ENCODE assay signal across 8 cellular contexts in the genomic region with DNA sequence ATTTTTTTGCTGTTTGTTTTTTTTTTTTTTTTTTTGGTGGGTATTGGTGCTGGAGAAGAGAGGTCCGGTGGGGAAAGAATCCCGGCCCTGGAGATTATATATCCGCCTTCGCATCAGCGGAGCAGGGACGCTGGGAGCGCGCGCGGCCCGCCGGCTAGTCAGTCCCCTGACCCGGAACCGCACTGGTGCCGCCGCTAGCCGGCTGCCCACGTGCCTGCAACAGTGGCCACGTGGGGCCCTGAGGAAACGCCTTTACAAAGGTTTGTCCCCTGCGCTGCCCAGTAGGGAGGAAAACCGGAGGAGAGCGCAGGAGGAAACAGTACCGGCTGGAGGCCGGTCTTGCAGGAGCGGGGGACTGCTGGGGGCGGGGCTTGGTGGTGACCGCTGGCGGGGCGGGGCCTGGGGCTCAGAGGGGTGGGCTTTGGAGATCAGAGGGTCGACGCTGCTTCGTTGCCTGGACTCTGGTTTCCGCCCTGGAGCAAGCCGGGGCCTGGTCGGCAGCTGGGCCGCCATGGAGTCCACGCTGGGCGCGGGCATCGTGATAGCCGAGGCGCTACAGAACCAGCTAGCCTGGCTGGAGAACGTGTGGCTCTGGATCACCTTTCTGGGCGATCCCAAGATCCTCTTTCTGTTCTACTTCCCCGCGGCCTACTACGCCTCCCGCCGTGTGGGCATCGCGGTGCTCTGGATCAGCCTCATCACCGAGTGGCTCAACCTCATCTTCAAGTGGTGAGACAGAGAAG. TPM values are rescaled to one million over a fixed set of nuclear protein-coding genes. Genes with fewer than 3 reads are reported as not detected.
DNase-seq lines count a peak whose midpoint lies in the region; ATAC-seq and TF ChIP-seq lines count a peak whose summit lies in the region.

A gene with protein sequence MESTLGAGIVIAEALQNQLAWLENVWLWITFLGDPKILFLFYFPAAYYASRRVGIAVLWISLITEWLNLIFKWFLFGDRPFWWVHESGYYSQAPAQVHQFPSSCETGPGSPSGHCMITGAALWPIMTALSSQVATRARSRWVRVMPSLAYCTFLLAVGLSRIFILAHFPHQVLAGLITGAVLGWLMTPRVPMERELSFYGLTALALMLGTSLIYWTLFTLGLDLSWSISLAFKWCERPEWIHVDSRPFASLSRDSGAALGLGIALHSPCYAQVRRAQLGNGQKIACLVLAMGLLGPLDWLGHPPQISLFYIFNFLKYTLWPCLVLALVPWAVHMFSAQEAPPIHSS (plus strand): TSS at position 281 of the 743 bp plus-strand sequence. CDS start 231 bp downstream, at position 512.

- no peaks in the 10 kb centered on the region for H3K36me3 ChIP-seq in KOPT-K1 (ENCODE audit: insufficient read depth, low read length)
- peaks cover 8% of the 10 kb centered on the region for H3K36me3 ChIP-seq in fibroblast of lung (ENCODE audit: control insufficient read depth, insufficient read depth, low read length)

- no peaks in the 10 kb centered on the region for H3K27me3 Mint-ChIP-seq in activated T-helper 17 cell treated with anti-CD3 and anti-CD28 coated beads, Interleukin-2, amount 50 U/mL, for 72 hours
- H3K27me3 Mint-ChIP-seq in naive thymus-derived CD8-positive, alpha-beta T cell, result no peaks in the 10 kb centered on the region

- no peaks in the 10 kb centered on the region for H4K20me1 ChIP-seq in fibroblast of lung (ENCODE audit: control insufficient read depth, extremely low read depth, insufficient read depth, low read length)

- H3K27ac ChIP-seq in KOPT-K1 (ENCODE audit: low read depth, low read length, poor library complexity, severe bottlenecking) (peak within 1 kb of the TSS; percentile 55), fibroblast of lung (ENCODE audit: insufficient read depth, low read length) (peak within 1 kb of the TSS; percentile 94)

- peaks cover 22% of the 10 kb centered on the region for H3K79me2 ChIP-seq in fibroblast of lung (ENCODE audit: control insufficient read depth, insufficient read depth, low read length)

- peak within 1 kb of the TSS; percentile 97 for H3K27ac Mint-ChIP-seq in activated T-helper 17 cell treated with anti-CD3 and anti-CD28 coated beads, Interleukin-2, amount 50 U/mL, for 72 hours
- H3K27ac Mint-ChIP-seq in naive thymus-derived CD8-positive, alpha-beta T cell, result peak within 1 kb of the TSS; percentile 90 to 97 (median 95)

- H3K9me3 Mint-ChIP-seq in activated T-helper 17 cell treated with anti-CD3 and anti-CD28 coated beads, Interleukin-2, amount 50 U/mL, for 72 hours, result no peaks in the 10 kb centered on the region
- H3K9me3 Mint-ChIP-seq in naive thymus-derived CD8-positive, alpha-beta T cell, result no peaks in the 10 kb centered on the region

- peak within 1 kb of the TSS; percentile 44 to 88 (median 60) for H3K4me3 ChIP-seq in fibroblast of lung (replicated peaks in 1 of 4; ENCODE audit: control extremely low read depth in 1 of 4, insufficient read depth in 1 of 4, low read depth in 3 of 4, low read length in 4 of 4)

- ATAC-seq in GM21723 (IDR thresholded peaks at IDR 0.05; ENCODE audit: unreplicated experiment), result peak; percentile 70
- ATAC-seq in activated T-helper 17 cell treated with anti-CD3 and anti-CD28 coated beads, Interleukin-2, amount 50 U/mL, for 72 hours (replicated peaks), result peak; percentile 75
- peak; percentile 51 to 61 for ATAC-seq in naive thymus-derived CD8-positive, alpha-beta T cell

- H3K4me1 Mint-ChIP-seq in activated T-helper 17 cell treated with anti-CD3 and anti-CD28 coated beads, Interleukin-2, amount 50 U/mL, for 72 hours, result peaks cover 20% of the 10 kb centered on the region
- H3K4me1 Mint-ChIP-seq in naive thymus-derived CD8-positive, alpha-beta T cell, result peaks cover 23 to 52% (median 49%) of the 10 kb centered on the region in 4 donors

- H3K4me1 ChIP-seq in fibroblast of lung (ENCODE audit: control insufficient read depth, extremely low read depth, insufficient read depth, low read length), result peaks cover 4% of the 10 kb centered on the region

- POLR2A ChIA-PET in naive thymus-derived CD8-positive, alpha-beta T cell (lab: Charles Lee), result interaction anchor here (0.6 to 1.7 kb wide), 5 partner anchors 53 to 990 kb away, joined by 3 to 16 read pairs (median 3); a partner anchor contains a TSS

- peak within 1 kb of the TSS; percentile 79 for H3K4me2 ChIP-seq in fibroblast of lung (ENCODE audit: extremely low read depth, insufficient read depth, low read length)

- H3K9ac ChIP-seq in fibroblast of lung (ENCODE audit: insufficient read depth, low read length), result peak within 1 kb of the TSS; percentile 87

- H3K27me3 ChIP-seq in fibroblast of lung (ENCODE audit: control insufficient read depth, insufficient read depth, low read length), result no peaks in the 10 kb centered on the region

- TF ChIP-seq CTCF in fibroblast of lung (conservative IDR thresholded peaks at IDR 0.05 in 1 of 2, IDR thresholded peaks at IDR 0.05 in 1 of 2; ENCODE audit: low read depth in 1 of 2, low read length in 2 of 2), result no peak

- H3K9me3 ChIP-seq in KOPT-K1 (ENCODE audit: insufficient read depth, low read length, poor library complexity, severe bottlenecking) (no peaks in the 10 kb centered on the region), fibroblast of lung (ENCODE audit: control insufficient read depth, insufficient read depth, low read depth, low read length) (no peaks in the 10 kb centered on the region)

- DNase-seq in DMS79 (lab: John Stamatoyannopoulos, UW) (peak; percentile 97), RPMI7951 (ENCODE audit: low read depth) (peak; percentile 92), fibroblast of lung (ENCODE audit: low read depth in 2 of 2) (peak; percentile 98 to 99)
- peak; percentile 43 to 86 (median 68) for DNase-seq in naive thymus-derived CD8-positive, alpha-beta T cell
- DNase-seq in stimulated activated naive CD4-positive, alpha-beta T cell (lab: John Stamatoyannopoulos, UW), result peak; percentile 19 to 77 (median 56)

- peak within 1 kb of the TSS; percentile 15 for H2AFZ ChIP-seq in fibroblast of lung (ENCODE audit: low read length)

- H3K36me3 Mint-ChIP-seq in activated T-helper 17 cell treated with anti-CD3 and anti-CD28 coated beads, Interleukin-2, amount 50 U/mL, for 72 hours (ENCODE audit: low read depth), result peaks cover 5% of the 10 kb centered on the region
- H3K36me3 Mint-ChIP-seq in naive thymus-derived CD8-positive, alpha-beta T cell, result peaks cover 0 to 2% (median 0%) of the 10 kb centered on the region in 3 donors

- H3K4me3 Mint-ChIP-seq in activated T-helper 17 cell treated with anti-CD3 and anti-CD28 coated beads, Interleukin-2, amount 50 U/mL, for 72 hours, result peak within 1 kb of the TSS; percentile 89
- peak within 1 kb of the TSS; percentile 87 to 98 (median 96) for H3K4me3 Mint-ChIP-seq in naive thymus-derived CD8-positive, alpha-beta T cell

RNA-seq across cellular contexts. Expression of the gene that starts here (rescaled TPM):
- total RNA-seq in RPMI7951 (2014; rRNA removed; shearing (Covaris generic)), result 18.2 and 22.9 TPM in 2 replicates
- 10 to 100 TPM; 14.9 to 22.8 TPM for total RNA-seq in activated T-helper 17 cell treated with anti-CD3 and anti-CD28 coated beads, Interleukin-2, amount 50 U/mL, for 72 hours
- 12.3 and 40.0 TPM in 2 replicates for total RNA-seq in fibroblast of lung
- 76.1 and 113 TPM in 2 replicates for polyA plus RNA-seq in fibroblast of lung
- 99.8 and 147 TPM in 2 replicates for polyA plus RNA-seq in fibroblast of lung (2012)
- 190 and 204 TPM in 2 replicates for polyA minus RNA-seq in fibroblast of lung (ENCODE audit: low replicate concordance)
- total RNA-seq in naive thymus-derived CD8-positive, alpha-beta T cell, result 10 to 100 TPM; 15.0 to 19.1 TPM
- 10 to 100 TPM; 25.5 to 31.3 (median 26.6) TPM for polyA plus RNA-seq in naive thymus-derived CD8-positive, alpha-beta T cell

Comparison
In these comparisons a context has a peak if more than half of its experiments do, and no peak if none do; other contexts are left out.
1. Peak in every context shown above with its lines: DNase-seq, ATAC-seq, H3K4me3 ChIP-seq and H3K27ac ChIP-seq.